ENCODE assay signal across 8 cellular contexts in genomic region chr13:50386527-50387123, GRCh38.
DNase-seq lines count a peak whose midpoint lies in the region; ATAC-seq lines count a peak whose summit lies in the region.

No MANE protein-coding gene starts in this region.

- DNase-seq in LHCN-M2 (ENCODE audit: low read depth) (peak; percentile 91), astrocyte of the hippocampus (ENCODE audit: low read depth, low spot score) (peak; percentile 64), iPS-NIHi7 (ENCODE audit: extremely low spot score) (peak; percentile 44), substantia nigra (lab: John Stamatoyannopoulos, UW) (peak in 6 of 49 donors; percentile 6 to 25 (median 10)), D341Med (ENCODE audit: low spot score) (no peak)
- no peak for DNase-seq in stimulated activated CD4-positive, alpha-beta T cell treated with anti-CD3 and anti-CD28 coated beads, Interleukin-15, amount 100 ng/mL, for 24 hours

- ATAC-seq in HG02759 (IDR thresholded peaks at IDR 0.05; ENCODE audit: unreplicated experiment), result no peak
- no peak for ATAC-seq in GM21447 (IDR thresholded peaks at IDR 0.05; ENCODE audit: unreplicated experiment)

- peak overlapping the region; percentile 77 for H3K27ac ChIP-seq in substantia nigra (ENCODE audit: low read depth, low read length, poor library complexity, severe bottlenecking)

Comparison
In these comparisons a context has a peak if more than half of its experiments do, and no peak if none do; other contexts are left out.
1. DNase-seq: peak in LHCN-M2 (single experiment), astrocyte of the hippocampus (single experiment) and iPS-NIHi7 (single experiment); none in stimulated activated CD4-positive, alpha-beta T cell treated with anti-CD3 and anti-CD28 coated beads, Interleukin-15, amount 100 ng/mL, for 24 hours (single experiment) and D341Med (single experiment).